In genomic region chr18:60534539-60534938, GRCh38 we compare ENCODE assay signal across 18 cellular contexts.
A peak's percentile ranks its signal among the peaks of the same experiment; 100 is the strongest.
DNase-seq lines count a peak whose midpoint lies in the region; ATAC-seq and TF ChIP-seq lines count a peak whose summit lies in the region.
"Had no signal": no experiment of that assay in that cellular context is flagged by ENCODE, and none has a peak within 500 bp of the region (broad histone marks: within the 10 kb centered on the region; RNA-seq: fewer than 3 reads in every experiment).

No MANE protein-coding gene starts in this region.

- no peaks in the 10 kb centered on the region for H3K27me3 ChIP-seq in upper lobe of right lung
- H3K27me3 ChIP-seq: spleen had no signal

- DNase-seq in GM04503 (ENCODE audit: low read depth): peak; percentile 6
- peak; percentile 65 for DNase-seq in NCI-H69 (lab: John Stamatoyannopoulos, UW)
- peak; percentile 60 for DNase-seq in choroid plexus epithelial cell (ENCODE audit: low read depth)
- peak; percentile 19 for DNase-seq in renal cortical epithelial cell (ENCODE audit: low read depth)
- no peak for DNase-seq in DMS79 (lab: John Stamatoyannopoulos, UW)
- DNase-seq in upper lobe of right lung: no peak
- DNase-seq: activated CD4-positive, alpha-beta T cell treated with anti-CD3 and anti-CD28 coated beads for 4 hours; activated effector memory CD4-positive, alpha-beta T cell treated with anti-CD3 and anti-CD28 coated beads, Interleukin-2, amount 50 U/mL, for 16 hours; anterior cingulate cortex; cortex of kidney; Karpas-422; kidney; NCI-H226; spleen had no signal

- H3K4me1 ChIP-seq in upper lobe of right lung: no peaks in the 10 kb centered on the region
- H3K4me1 ChIP-seq: SJSA1, spleen had no signal

- no peaks in the 10 kb centered on the region for H3K9me3 ChIP-seq in upper lobe of right lung
- H3K9me3 ChIP-seq: SJSA1, spleen, thoracic aorta had no signal

- ATAC-seq in HG03108 (IDR thresholded peaks at IDR 0.05; ENCODE audit: unreplicated experiment): no peak
- ATAC-seq in upper lobe of right lung: no peak
- ATAC-seq: stimulated activated effector memory CD8-positive, alpha-beta T cell treated with anti-CD3 and anti-CD28 coated beads, Interleukin-12 subunit alpha, Interleukin-12 subunit beta, amount 100 ng/mL, for 72 hours had no signal

- no peaks in the 10 kb centered on the region for H3K36me3 ChIP-seq in upper lobe of right lung
- H3K36me3 ChIP-seq: SJSA1, spleen, thoracic aorta had no signal

- H3K27ac ChIP-seq in upper lobe of right lung: no peak overlapping the region
- H3K27ac ChIP-seq: SJSA1, spleen, thoracic aorta had no signal

- intact Hi-C loops in upper lobe of right lung (cut with DNase I): no loop called here

- TF ChIP-seq CTCF in choroid plexus epithelial cell (conservative IDR thresholded peaks at IDR 0.05; ENCODE audit: low read depth, low read length) (no peak), upper lobe of right lung (IDR thresholded peaks at IDR 0.05) (no peak)

- no peak overlapping the region for H3K4me3 ChIP-seq in choroid plexus epithelial cell (ENCODE audit: low read depth, low read length)
- no peak overlapping the region for H3K4me3 ChIP-seq in upper lobe of right lung
- H3K4me3 ChIP-seq: SJSA1, spleen, thoracic aorta had no signal

Comparison
In these comparisons a context has a peak if more than half of its experiments do, and no peak if none do; other contexts are left out.
1. DNase-seq: peak in GM04503 (single experiment), NCI-H69 (single experiment), choroid plexus epithelial cell (single experiment) and renal cortical epithelial cell (single experiment); none in DMS79 (single experiment) and upper lobe of right lung (single experiment).